2 cellular contexts compared by ENCODE assay signal in the genomic region with DNA sequence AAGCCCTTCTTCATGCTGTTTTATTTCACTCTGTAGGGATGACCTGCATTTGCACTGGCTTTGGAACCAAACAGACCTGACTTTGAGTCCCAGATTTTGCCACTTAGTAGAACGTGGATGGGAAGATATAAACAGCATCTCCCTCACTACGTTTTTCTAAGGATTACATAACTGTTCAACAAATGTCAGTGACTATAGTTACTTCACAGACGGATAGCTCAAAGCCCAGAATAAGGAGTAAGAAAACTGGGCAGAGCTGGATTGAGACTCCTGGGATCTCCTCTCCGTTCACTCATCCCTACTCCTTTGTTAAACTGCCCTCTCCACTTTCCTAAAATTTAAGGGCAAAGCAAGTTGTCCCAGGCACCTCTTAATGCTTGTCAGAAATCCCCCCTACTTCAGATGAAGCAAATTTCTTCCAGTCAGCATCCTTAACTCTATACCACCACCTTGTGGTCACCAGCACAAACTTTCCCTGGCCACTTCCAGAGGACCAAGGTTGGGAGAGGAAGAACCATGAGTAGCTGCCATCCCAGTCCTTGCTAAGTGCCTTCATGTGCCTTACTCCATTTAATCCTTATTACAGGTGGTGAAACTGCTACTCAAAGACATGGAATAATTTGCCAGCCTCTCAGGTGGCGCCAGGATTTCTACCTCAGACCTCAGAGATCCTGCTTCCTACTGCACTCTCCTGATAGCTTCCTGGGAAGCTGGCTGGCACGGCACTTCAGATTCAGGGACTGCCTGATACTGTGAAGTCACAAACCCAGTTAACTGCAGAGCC.
TF ChIP-seq lines count a peak whose summit lies in the region.

No MANE protein-coding gene starts in this region.

TF ChIP-seq in HCT116, 20 proteins besides CTCF, POLR2A, EP300 and RAD21:
- peak; percentile 42; the same call in 1 of the 2 replicates for TF ChIP-seq SRF (IDR thresholded peaks at IDR 0.05; ENCODE audit: low read depth)
- TF ChIP-seq, protein P1, sequence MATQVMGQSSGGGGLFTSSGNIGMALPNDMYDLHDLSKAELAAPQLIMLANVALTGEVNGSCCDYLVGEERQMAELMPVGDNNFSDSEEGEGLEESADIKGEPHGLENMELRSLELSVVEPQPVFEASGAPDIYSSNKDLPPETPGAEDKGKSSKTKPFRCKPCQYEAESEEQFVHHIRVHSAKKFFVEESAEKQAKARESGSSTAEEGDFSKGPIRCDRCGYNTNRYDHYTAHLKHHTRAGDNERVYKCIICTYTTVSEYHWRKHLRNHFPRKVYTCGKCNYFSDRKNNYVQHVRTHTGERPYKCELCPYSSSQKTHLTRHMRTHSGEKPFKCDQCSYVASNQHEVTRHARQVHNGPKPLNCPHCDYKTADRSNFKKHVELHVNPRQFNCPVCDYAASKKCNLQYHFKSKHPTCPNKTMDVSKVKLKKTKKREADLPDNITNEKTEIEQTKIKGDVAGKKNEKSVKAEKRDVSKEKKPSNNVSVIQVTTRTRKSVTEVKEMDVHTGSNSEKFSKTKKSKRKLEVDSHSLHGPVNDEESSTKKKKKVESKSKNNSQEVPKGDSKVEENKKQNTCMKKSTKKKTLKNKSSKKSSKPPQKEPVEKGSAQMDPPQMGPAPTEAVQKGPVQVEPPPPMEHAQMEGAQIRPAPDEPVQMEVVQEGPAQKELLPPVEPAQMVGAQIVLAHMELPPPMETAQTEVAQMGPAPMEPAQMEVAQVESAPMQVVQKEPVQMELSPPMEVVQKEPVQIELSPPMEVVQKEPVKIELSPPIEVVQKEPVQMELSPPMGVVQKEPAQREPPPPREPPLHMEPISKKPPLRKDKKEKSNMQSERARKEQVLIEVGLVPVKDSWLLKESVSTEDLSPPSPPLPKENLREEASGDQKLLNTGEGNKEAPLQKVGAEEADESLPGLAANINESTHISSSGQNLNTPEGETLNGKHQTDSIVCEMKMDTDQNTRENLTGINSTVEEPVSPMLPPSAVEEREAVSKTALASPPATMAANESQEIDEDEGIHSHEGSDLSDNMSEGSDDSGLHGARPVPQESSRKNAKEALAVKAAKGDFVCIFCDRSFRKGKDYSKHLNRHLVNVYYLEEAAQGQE (IDR thresholded peaks at IDR 0.05; ENCODE audit: low read depth) = no peak
- TF ChIP-seq POLR2AphosphoS5 (IDR thresholded peaks at IDR 0.05; ENCODE audit: low read depth, low read length) = peak; percentile 43; the same call in 1 of the 2 replicates

TF ChIP-seq in K562, 482 proteins besides CTCF, POLR2A, EP300 and RAD21:
- peak; percentile 26; the same call in 1 of the 2 replicates for TF ChIP-seq KLF13 (tag; IDR thresholded peaks at IDR 0.05; ENCODE audit: borderline replicate concordance, low read depth)
- peak; percentile 89 for TF ChIP-seq CC2D1A (IDR thresholded peaks at IDR 0.05)
- TF ChIP-seq JUND (IDR thresholded peaks at IDR 0.05; ENCODE audit: borderline replicate concordance, low read depth, low read length) = peak; percentile 13; the same call in 1 of the 2 replicates
- TF ChIP-seq JUND (tag; IDR thresholded peaks at IDR 0.05; ENCODE audit: borderline replicate concordance, low read depth, low read length) = no peak
- peak; percentile 71; the same call in 1 of the 2 replicates for TF ChIP-seq POLR2AphosphoS2 (IDR thresholded peaks at IDR 0.05; ENCODE audit: low read length)
- peak; percentile 45; the same call in 1 of the 2 replicates for TF ChIP-seq MAFK (IDR thresholded peaks at IDR 0.05; ENCODE audit: low read length)
- TF ChIP-seq ARID2 (IDR thresholded peaks at IDR 0.05) = peak; percentile 96
- TF ChIP-seq ZNF695 (CRISPR knock-in tag; IDR thresholded peaks at IDR 0.05) = 0 out of 2 replicates have a peak, but pooled peaks have one; percentile 52
- TF ChIP-seq SUPT5H (IDR thresholded peaks at IDR 0.05) = peak; percentile 3; the same call in 1 of the 2 replicates
- peak; percentile 91 for TF ChIP-seq SMC3 (conservative IDR thresholded peaks at IDR 0.05; ENCODE audit: insufficient read depth, low read depth, low read length)
- peak; percentile 92 for TF ChIP-seq ZNF316 (IDR thresholded peaks at IDR 0.05)
- peak; percentile 36; the same call in 1 of the 2 replicates for TF ChIP-seq PML (IDR thresholded peaks at IDR 0.05; ENCODE audit: low read length)
- peak; percentile 30; the same call in 1 of the 2 replicates for TF ChIP-seq SP1 (CRISPR knock-in tag; IDR thresholded peaks at IDR 0.05)
- TF ChIP-seq MAZ (CRISPR knock-in tag; conservative IDR thresholded peaks at IDR 0.05 in 1 of 2, IDR thresholded peaks at IDR 0.05 in 1 of 2) = 0 out of 4 replicates have a peak, but pooled peaks of 1 of the 2 experiments have one; percentile 39
- TF ChIP-seq NFIC (IDR thresholded peaks at IDR 0.05) = 0 out of 2 replicates have a peak, but pooled peaks have one; percentile 31
- TF ChIP-seq CHD1 (IDR thresholded peaks at IDR 0.05; ENCODE audit: low read length) = no peak
- TF ChIP-seq NBN (IDR thresholded peaks at IDR 0.05; ENCODE audit: low read depth) = peak; percentile 33; the same call in 1 of the 2 replicates
- TF ChIP-seq, protein P2, sequence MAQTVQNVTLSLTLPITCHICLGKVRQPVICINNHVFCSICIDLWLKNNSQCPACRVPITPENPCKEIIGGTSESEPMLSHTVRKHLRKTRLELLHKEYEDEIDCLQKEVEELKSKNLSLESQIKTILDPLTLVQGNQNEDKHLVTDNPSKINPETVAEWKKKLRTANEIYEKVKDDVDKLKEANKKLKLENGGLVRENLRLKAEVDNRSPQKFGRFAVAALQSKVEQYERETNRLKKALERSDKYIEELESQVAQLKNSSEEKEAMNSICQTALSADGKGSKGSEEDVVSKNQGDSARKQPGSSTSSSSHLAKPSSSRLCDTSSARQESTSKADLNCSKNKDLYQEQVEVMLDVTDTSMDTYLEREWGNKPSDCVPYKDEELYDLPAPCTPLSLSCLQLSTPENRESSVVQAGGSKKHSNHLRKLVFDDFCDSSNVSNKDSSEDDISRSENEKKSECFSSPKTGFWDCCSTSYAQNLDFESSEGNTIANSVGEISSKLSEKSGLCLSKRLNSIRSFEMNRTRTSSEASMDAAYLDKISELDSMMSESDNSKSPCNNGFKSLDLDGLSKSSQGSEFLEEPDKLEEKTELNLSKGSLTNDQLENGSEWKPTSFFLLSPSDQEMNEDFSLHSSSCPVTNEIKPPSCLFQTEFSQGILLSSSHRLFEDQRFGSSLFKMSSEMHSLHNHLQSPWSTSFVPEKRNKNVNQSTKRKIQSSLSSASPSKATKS (CRISPR knock-in tag; IDR thresholded peaks at IDR 0.05) = no peak
- TF ChIP-seq ELF1 (tag; IDR thresholded peaks at IDR 0.05) = no peak
- TF ChIP-seq C11orf30 (IDR thresholded peaks at IDR 0.05; ENCODE audit: low read depth) = peak; percentile 87
- TF ChIP-seq MAFF (IDR thresholded peaks at IDR 0.05; ENCODE audit: low read length) = 0 out of 2 replicates have a peak, but pooled peaks have one; percentile 25
- TF ChIP-seq POLR2AphosphoS5 (IDR thresholded peaks at IDR 0.05; ENCODE audit: control insufficient read depth, insufficient read depth, low read depth, low read length) = peak; percentile 45; the same call in 1 of the 2 replicates
- TF ChIP-seq RNF2 (IDR thresholded peaks at IDR 0.05) = no peak
- TF ChIP-seq GABPB1 (CRISPR knock-in tag; IDR thresholded peaks at IDR 0.05) = 0 out of 2 replicates have a peak, but pooled peaks have one; percentile 45
- no peak for TF ChIP-seq ZNF3 (CRISPR knock-in tag; IDR thresholded peaks at IDR 0.05)
- peak; percentile 31 for TF ChIP-seq RBM22 (IDR thresholded peaks at IDR 0.05; ENCODE audit: low read depth, low read length, poor library complexity, severe bottlenecking)
- TF ChIP-seq STAT5A (IDR thresholded peaks at IDR 0.05; ENCODE audit: borderline replicate concordance, low read length) = peak; percentile 25; the same call in 1 of the 2 replicates
- TF ChIP-seq DEAF1 (CRISPR knock-in tag; IDR thresholded peaks at IDR 0.05) = peak; percentile 97
- no peak for TF ChIP-seq ZC3H8 (IDR thresholded peaks at IDR 0.05)
- TF ChIP-seq AFF4 (CRISPR knock-in tag; IDR thresholded peaks at IDR 0.05) = peak; percentile 50; the same call in 1 of the 2 replicates
- TF ChIP-seq ESRRB (CRISPR knock-in tag; IDR thresholded peaks at IDR 0.05; ENCODE audit: borderline replicate concordance) = no peak
- peak; percentile 61; the same call in 1 of the 2 replicates for TF ChIP-seq ZNF263 (CRISPR knock-in tag; IDR thresholded peaks at IDR 0.05; ENCODE audit: borderline replicate concordance)
- 0 out of 2 replicates have a peak, but pooled peaks have one; percentile 55 for TF ChIP-seq NFATC3 (IDR thresholded peaks at IDR 0.05)
- peak; percentile 58; the same call in 1 of the 2 replicates for TF ChIP-seq MAFG (tag; conservative IDR thresholded peaks at IDR 0.05)
- TF ChIP-seq SRF (CRISPR knock-in tag; IDR thresholded peaks at IDR 0.05) = peak in 1 of 2 experiments; percentile 69; a peak in 1 of 4 replicates
- peak; percentile 23; the same call in 1 of the 2 replicates for TF ChIP-seq NFE2 (IDR thresholded peaks at IDR 0.05; ENCODE audit: low read depth)
- TF ChIP-seq RCOR1 (IDR thresholded peaks at IDR 0.05; ENCODE audit: borderline replicate concordance in 1 of 2, low read depth in 2 of 2, low read length in 2 of 2) = peak in 1 of 2 experiments; percentile 47; a peak in 1 of 4 replicates
- no peak for TF ChIP-seq HLTF (IDR thresholded peaks at IDR 0.05)
- TF ChIP-seq, protein P3, sequence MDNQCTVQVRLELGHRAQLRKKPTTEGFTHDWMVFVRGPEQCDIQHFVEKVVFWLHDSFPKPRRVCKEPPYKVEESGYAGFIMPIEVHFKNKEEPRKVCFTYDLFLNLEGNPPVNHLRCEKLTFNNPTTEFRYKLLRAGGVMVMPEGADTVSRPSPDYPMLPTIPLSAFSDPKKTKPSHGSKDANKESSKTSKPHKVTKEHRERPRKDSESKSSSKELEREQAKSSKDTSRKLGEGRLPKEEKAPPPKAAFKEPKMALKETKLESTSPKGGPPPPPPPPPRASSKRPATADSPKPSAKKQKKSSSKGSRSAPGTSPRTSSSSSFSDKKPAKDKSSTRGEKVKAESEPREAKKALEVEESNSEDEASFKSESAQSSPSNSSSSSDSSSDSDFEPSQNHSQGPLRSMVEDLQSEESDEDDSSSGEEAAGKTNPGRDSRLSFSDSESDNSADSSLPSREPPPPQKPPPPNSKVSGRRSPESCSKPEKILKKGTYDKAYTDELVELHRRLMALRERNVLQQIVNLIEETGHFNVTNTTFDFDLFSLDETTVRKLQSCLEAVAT (IDR thresholded peaks at IDR 0.05) = 0 out of 4 replicates have a peak, but pooled peaks of 1 of the 2 experiments have one; percentile 34
